11 cellular contexts compared by ENCODE assay signal in genomic region chr15:49471733-49472132, GRCh38. TPM values are rescaled to one million over a fixed set of nuclear protein-coding genes. Genes with fewer than 3 reads are reported as not detected.
DNase-seq lines count a peak whose midpoint lies in the region; ATAC-seq, FAIRE-seq and TF ChIP-seq lines count a peak whose summit lies in the region.
"Had no signal": no experiment of that assay in that cellular context is flagged by ENCODE, and none has a peak within 500 bp of the region (broad histone marks: within the 10 kb centered on the region; RNA-seq: fewer than 3 reads in every experiment).

No MANE protein-coding gene starts in this region.

- no peak overlapping the region for H3K27ac ChIP-seq in colonic mucosa
- H3K27ac ChIP-seq: esophagus squamous epithelium had no signal

- H3K9ac ChIP-seq in colonic mucosa (ENCODE audit: low read depth in 2 of 2, low read length in 2 of 2): no peak overlapping the region
- H3K9ac ChIP-seq: SK-N-SH had no signal

- intact Hi-C loops in colonic mucosa (cut with DNase I): loop anchor here (5.0 kb wide), 1 partner anchor 531 kb away; no protein-coding TSS in a partner anchor

- H3K36me3 ChIP-seq in GM06990 (ENCODE audit: control insufficient read depth, insufficient read depth, low read length): no peaks in the 10 kb centered on the region
- no peaks in the 10 kb centered on the region for H3K36me3 ChIP-seq in colonic mucosa
- H3K36me3 ChIP-seq: esophagus squamous epithelium had no signal

- peak; percentile 87 for ATAC-seq in HG02938 (IDR thresholded peaks at IDR 0.05; ENCODE audit: unreplicated experiment)

- H3K4me3 ChIP-seq in GM06990 (replicated peaks; ENCODE audit: low read depth, low read length) (no peak overlapping the region), colonic mucosa (no peak overlapping the region)
- H3K4me3 ChIP-seq: esophagus squamous epithelium had no signal

- no peaks in the 10 kb centered on the region for H3K9me3 ChIP-seq in colonic mucosa
- H3K9me3 ChIP-seq: esophagus squamous epithelium, SK-N-SH had no signal

- peak; percentile 12 for DNase-seq in GM06990 (ENCODE audit: extremely low read depth, insufficient read length)
- peak; percentile 3 for DNase-seq in GM19240 (ENCODE audit: insufficient read length, low spot score)
- peak; percentile 76 for DNase-seq in OCI-M1 (lab: John Stamatoyannopoulos, UW)
- DNase-seq in AG08396 (ENCODE audit: low spot score): no peak
- DNase-seq in cerebellum (ENCODE audit: low spot score): no peak
- DNase-seq in H54 (ENCODE audit: insufficient read length, low spot score): no peak
- DNase-seq in colonic mucosa: no peak
- DNase-seq: esophagus squamous epithelium; naive thymus-derived CD8-positive, alpha-beta T cell; SK-N-SH had no signal

- TF ChIP-seq POLR2A in H54 (IDR thresholded peaks at IDR 0.05; ENCODE audit: low read depth, low read length): no peak

- no peak for FAIRE-seq in H54 (lab: Jason Lieb, UNC)

- no peaks in the 10 kb centered on the region for H3K4me1 ChIP-seq in colonic mucosa
- H3K4me1 ChIP-seq: esophagus squamous epithelium had no signal

- H3K27me3 ChIP-seq in GM06990 (replicated peaks; ENCODE audit: control insufficient read depth, insufficient read depth, low read length) (no peaks in the 10 kb centered on the region), colonic mucosa (no peaks in the 10 kb centered on the region)
- H3K27me3 ChIP-seq: esophagus squamous epithelium had no signal

- no peak for TF ChIP-seq CTCF in GM06990 (IDR thresholded peaks at IDR 0.05; ENCODE audit: insufficient read depth, low read length, poor library complexity, severe bottlenecking)
- TF ChIP-seq CTCF in colonic mucosa (IDR thresholded peaks at IDR 0.05): no peak

RNA-seq across cellular contexts. Expression of gene FGF7, which starts 48.7 kb away (rescaled TPM):
- total RNA-seq in cerebellum (0.45 TPM), colonic mucosa (10 to 100 TPM in 1 of 2 donors, 1 to 10 TPM in 1; 3.7 to 13.3 TPM)

Comparison
In these comparisons a context has a peak if more than half of its experiments do, and no peak if none do; other contexts are left out.
1. DNase-seq: peak in GM06990 (single experiment), GM19240 (single experiment) and OCI-M1 (single experiment); none in AG08396 (single experiment), cerebellum (single experiment), H54 (single experiment) and colonic mucosa (single experiment).